ENCODE assay signal across 8 cellular contexts in genomic region chr11:68213555-68214172, GRCh38. TPM values are rescaled to one million over a fixed set of nuclear protein-coding genes. Genes with fewer than 3 reads are reported as not detected.
DNase-seq lines count a peak whose midpoint lies in the region; ATAC-seq and TF ChIP-seq lines count a peak whose summit lies in the region.

No MANE protein-coding gene starts in this region.

- peak; percentile 44 for ATAC-seq in GM21825 (IDR thresholded peaks at IDR 0.05; ENCODE audit: unreplicated experiment)

- H3K36me3 ChIP-seq in MM.1S (replicated peaks; ENCODE audit: insufficient read depth, low read length) (no peaks in the 10 kb centered on the region), osteoblast (ENCODE audit: insufficient read depth, low read length) (no peaks in the 10 kb centered on the region)

- peak overlapping the region; percentile 67 for H3K4me3 Mint-ChIP-seq in activated naive CD8-positive, alpha-beta T cell

- H2AFZ ChIP-seq in MM.1S (ENCODE audit: low read length) (peak overlapping the region; percentile 100), osteoblast (ENCODE audit: low read length) (peak overlapping the region; percentile 78)

- peaks cover 22% of the 10 kb centered on the region for H3F3A ChIP-seq in MM.1S (ENCODE audit: insufficient read depth, low read length)

- DNase-seq in DMS53 treated with DMSO at 0.1 percent for 48 hours (lab: John Stamatoyannopoulos, UW; ENCODE audit: unreplicated experiment) (peak; percentile 91), MM.1S (peak; percentile 87), SKM-1 (lab: John Stamatoyannopoulos, UW; ENCODE audit: unreplicated experiment) (peak; percentile 38), head of caudate nucleus (peak; percentile 52 to 95 (median 90)), osteoblast (ENCODE audit: insufficient read length, low spot score, missing footprints) (peak; percentile 98)

- H3K9ac ChIP-seq in MM.1S (ENCODE audit: low read length): peak overlapping the region; percentile 91

- H4K20me1 ChIP-seq in MM.1S (ENCODE audit: insufficient read depth, low read length) (no peaks in the 10 kb centered on the region), osteoblast (ENCODE audit: insufficient read depth, low read length) (peaks cover 39% of the 10 kb centered on the region)

- H3K27ac ChIP-seq in MM.1S (ENCODE audit: low read length) (peak overlapping the region; percentile 75; the same call in 1 of the 2 replicates), osteoblast (ENCODE audit: low read depth, low read length) (peak overlapping the region; percentile 82), temporal lobe (ENCODE audit: low read depth, low read length) (peak overlapping the region; percentile 90)

- no peaks in the 10 kb centered on the region for H3K36me3 Mint-ChIP-seq in activated naive CD8-positive, alpha-beta T cell

- H3K4me1 Mint-ChIP-seq in activated naive CD8-positive, alpha-beta T cell (ENCODE audit: low read depth): peaks cover 47% of the 10 kb centered on the region

- no peak overlapping the region for H3K27ac Mint-ChIP-seq in activated naive CD8-positive, alpha-beta T cell

- H3K79me2 ChIP-seq in MM.1S (ENCODE audit: low read length) (peaks cover 32% of the 10 kb centered on the region), osteoblast (ENCODE audit: insufficient read depth, low read length) (peaks cover 37% of the 10 kb centered on the region)

- peaks cover 22% of the 10 kb centered on the region for H3K4me1 ChIP-seq in MM.1S (ENCODE audit: low read length)
- H3K4me1 ChIP-seq in osteoblast (ENCODE audit: insufficient read depth, low read length): peaks cover 16% of the 10 kb centered on the region

- H3K27me3 Mint-ChIP-seq in activated naive CD8-positive, alpha-beta T cell: no peaks in the 10 kb centered on the region

- H3K4me2 ChIP-seq in MM.1S (ENCODE audit: low read depth, low read length) (peak overlapping the region; percentile 100), osteoblast (ENCODE audit: insufficient read depth, low read length) (peak overlapping the region; percentile 86)

- H3K27me3 ChIP-seq in MM.1S (replicated peaks; ENCODE audit: insufficient read depth, low read length): peaks cover 7% of the 10 kb centered on the region; the same call in 1 of the 2 replicates
- H3K27me3 ChIP-seq in osteoblast (ENCODE audit: insufficient read depth, low read length): peaks cover 4% of the 10 kb centered on the region

- intact Hi-C loops in head of caudate nucleus (cut with DNase I): loop anchor here (2.0 to 10.0 kb wide), 3 partner anchors 81 to 244 kb away; partner anchors contain the start of gene CHKA

- no peak for TF ChIP-seq CTCF in MM.1S (IDR thresholded peaks at IDR 0.05; ENCODE audit: low read length)
- TF ChIP-seq CTCF in osteoblast (IDR thresholded peaks at IDR 0.05; ENCODE audit: extremely low read depth, low read depth, low read length): no peak

- H3K9me3 ChIP-seq in MM.1S (replicated peaks; ENCODE audit: insufficient read depth, low read length) (no peaks in the 10 kb centered on the region), osteoblast (ENCODE audit: low read depth, low read length) (no peaks in the 10 kb centered on the region)

- peak overlapping the region; percentile 89 for H3K4me3 ChIP-seq in MM.1S (ENCODE audit: low read length)
- H3K4me3 ChIP-seq in osteoblast (ENCODE audit: insufficient read depth, low read length): peak overlapping the region; percentile 82

- H3K9me2 ChIP-seq in MM.1S (replicated peaks; ENCODE audit: insufficient read depth, low read length): no peaks in the 10 kb centered on the region

- H3K9me3 Mint-ChIP-seq in activated naive CD8-positive, alpha-beta T cell (ENCODE audit: low read depth): no peaks in the 10 kb centered on the region

RNA-seq across cellular contexts. Expression of gene KMT5B, which starts 0.6 kb away (rescaled TPM):
- 27.1 and 29.8 TPM in 2 replicates for total RNA-seq in osteoblast
- total RNA-seq in temporal lobe: 123 TPM

RNA-seq across cellular contexts. Expression of gene C11orf24, which starts 58.1 kb away (rescaled TPM):
- 37.7 and 40.5 TPM in 2 replicates for total RNA-seq in osteoblast
- total RNA-seq in temporal lobe: 6.9 TPM

Comparison
In these comparisons a context has a peak if more than half of its experiments do, and no peak if none do; other contexts are left out.
1. Peak in every context shown above with its lines: DNase-seq, ATAC-seq, H3K4me3 ChIP-seq and H3K27ac ChIP-seq.
2. DNase-seq: peak in every context shown above with its lines; median percentile 98 in osteoblast; 91 in DMS53 treated with DMSO at 0.1 percent for 48 hours; 90 in head of caudate nucleus; 87 in MM.1S; 38 in SKM-1.